ENCODE assay signal across 21 cellular contexts in genomic region chr14:94839346-94839745, GRCh38.
DNase-seq lines count a peak whose midpoint lies in the region; ATAC-seq, FAIRE-seq and TF ChIP-seq lines count a peak whose summit lies in the region.
"Had no signal": no experiment of that assay in that cellular context is flagged by ENCODE, and none has a peak within 500 bp of the region (broad histone marks: within the 10 kb centered on the region; RNA-seq: fewer than 3 reads in every experiment).

No MANE protein-coding gene starts in this region.

- H3K4me2 ChIP-seq in K562 (ENCODE audit: insufficient read depth, low read length) = no peak overlapping the region
- H3K4me2 ChIP-seq: BLaER1 had no signal

- intact Hi-C loops in K562 (cut with micrococcal nuclease) = no loop called here
- intact Hi-C loops in right lobe of liver (cut with DNase I) = no loop called here

- no peaks in the 10 kb centered on the region for H3K79me2 ChIP-seq in K562 (ENCODE audit: control insufficient read depth, insufficient read depth, low read length)

- 0% methylated on average over 4 of the region's 4 CpGs for WGBS in K562 (ENCODE audit: insufficient coverage, low coverage, missing lambda C conversion rate)
- 24% methylated on average over 2 of the region's 4 CpGs for WGBS in right lobe of liver (ENCODE audit: insufficient coverage, low coverage, low lambda C conversion rate, missing lambda C conversion rate)

- in situ Hi-C loops in K562 (cut with MboI) = no loop called here

- H3K36me3 ChIP-seq in K562 (ENCODE audit: control insufficient read depth, insufficient read depth, low read length) (no peaks in the 10 kb centered on the region), right lobe of liver (no peaks in the 10 kb centered on the region)
- H3K36me3 ChIP-seq: BLaER1 had no signal

- no peak overlapping the region for H3K9ac ChIP-seq in K562 (ENCODE audit: insufficient read depth in 1 of 2, low read depth in 2 of 2, low read length in 2 of 2)
- H3K9ac ChIP-seq: BLaER1, GM23248 had no signal

- POLR2A ChIA-PET in K562 (lab: Yijun Ruan, JAX) = no interaction called here

- no peak for ATAC-seq in K562
- ATAC-seq in right lobe of liver = no peak
- ATAC-seq: GM12878 had no signal

- TF ChIP-seq POLR2A in K562 (conservative IDR thresholded peaks at IDR 0.05) = no peak
- TF ChIP-seq POLR2A in right lobe of liver (IDR thresholded peaks at IDR 0.05) = no peak

- no peak for FAIRE-seq in K562 (lab: Jason Lieb, UNC)
- FAIRE-seq: A204.1, D721Med, GM12878, GM19239 had no signal

- peak overlapping the region; percentile 15; the same call in 1 of the 2 replicates for H3K27ac ChIP-seq in C4-2B
- no peak overlapping the region for H3K27ac ChIP-seq in K562 (ENCODE audit: extremely low read depth, low read depth, low read length)
- H3K27ac ChIP-seq in right lobe of liver = no peak overlapping the region
- H3K27ac ChIP-seq: 22Rv1, BLaER1, GM23248 had no signal

- H4K20me1 ChIP-seq in K562 (replicated peaks; ENCODE audit: control insufficient read depth, insufficient read depth, low read length) = no peaks in the 10 kb centered on the region
- H4K20me1 ChIP-seq: BLaER1 had no signal

- no peaks in the 10 kb centered on the region for H3K4me1 ChIP-seq in K562 (replicated peaks in 1 of 2; ENCODE audit: control insufficient read depth in 2 of 2, insufficient read depth in 2 of 2, low read length in 2 of 2)
- H3K4me1 ChIP-seq in right lobe of liver = no peaks in the 10 kb centered on the region
- H3K4me1 ChIP-seq: BLaER1 had no signal

- no peak overlapping the region for H3K4me3 ChIP-seq in K562
- H3K4me3 ChIP-seq in right lobe of liver = no peak overlapping the region
- H3K4me3 ChIP-seq: BLaER1, GM12878, GM23248 had no signal

- BruUV-seq in K562 (replicated peaks; lab: Mats Ljungman, UMichigan) = no TSS peak

- no peak for TF ChIP-seq EP300 in K562 (IDR thresholded peaks at IDR 0.05; ENCODE audit: low read length)

- CTCF ChIA-PET in K562 (lab: Yijun Ruan, JAX; ENCODE audit: low intra/inter-chr PET ratio) = no interaction called here

- H3K9me1 ChIP-seq in K562 (ENCODE audit: control insufficient read depth, insufficient read depth, low read length) = no peaks in the 10 kb centered on the region

- no peaks in the 10 kb centered on the region; a peak in 1 of 5 replicates for H3K27me3 ChIP-seq in K562 (ENCODE audit: control insufficient read depth in 2 of 2, insufficient read depth in 2 of 2, low read length in 2 of 2)
- H3K27me3 ChIP-seq in right lobe of liver = no peaks in the 10 kb centered on the region
- H3K27me3 ChIP-seq: BLaER1 had no signal

- H2AFZ ChIP-seq in K562 (ENCODE audit: low read depth, low read length) = no peak overlapping the region
- H2AFZ ChIP-seq: GM23248 had no signal

- no peaks in the 10 kb centered on the region for H3K9me3 ChIP-seq in K562 (replicated peaks; ENCODE audit: control insufficient read depth, insufficient read depth, low read depth, low read length)
- H3K9me3 ChIP-seq in right lobe of liver = no peaks in the 10 kb centered on the region
- H3K9me3 ChIP-seq: BLaER1 had no signal

- no peak for TF ChIP-seq RAD21 in K562 (CRISPR knock-in tag; conservative IDR thresholded peaks at IDR 0.05 in 1 of 2, IDR thresholded peaks at IDR 0.05 in 1 of 2)

- DNase-seq in NAMALWA (ENCODE audit: low spot score) (peak; percentile 4), K562 (ENCODE audit: extremely low read depth in 1 of 4, low spot score in 3 of 4) (peak in 1 of 4 experiments; percentile 8), right lobe of liver (no peak), NCI-H748 treated with DMSO at 0.1 percent for 48 hours (lab: John Stamatoyannopoulos, UW) (no peak)
- DNase-seq in activated CD4-positive, alpha-beta T cell treated with anti-CD3 and anti-CD28 coated beads, Interleukin-2, amount 50 U/mL, for 4 hours = no peak
- DNase-seq: CD4-positive, alpha-beta T cell; CD8-positive, alpha-beta memory T cell; DMS 273 treated with DMSO at 0.1 percent for 48 hours; DMS79; EL; GDM1; GM23248; H9; HFFc6 had no signal

- TF ChIP-seq CTCF in C4-2B (conservative IDR thresholded peaks at IDR 0.05) (no peak), K562 (IDR thresholded peaks at IDR 0.05 in 2 of 3, conservative IDR thresholded peaks at IDR 0.05 in 1 of 3; ENCODE audit: insufficient read depth in 2 of 3, low read depth in 1 of 3, low read length in 3 of 3) (no peak), right lobe of liver (IDR thresholded peaks at IDR 0.05) (no peak)

TF ChIP-seq in K562, 482 proteins besides CTCF, POLR2A, EP300 and RAD21 (continues in another document):
- no peak for TF ChIP-seq ETV6 (IDR thresholded peaks at IDR 0.05; ENCODE audit: borderline replicate concordance in 1 of 2, low read depth in 2 of 2, low read length in 1 of 2)
- TF ChIP-seq ETV6 (CRISPR knock-in tag; IDR thresholded peaks at IDR 0.05; ENCODE audit: borderline replicate concordance) = no peak
- peak; percentile 46 for TF ChIP-seq NFYB (IDR thresholded peaks at IDR 0.05; ENCODE audit: extremely low read depth, insufficient read length)
- TF ChIP-seq ZNF274 (IDR thresholded peaks at IDR 0.05; ENCODE audit: borderline replicate concordance, low read depth, low read length) = no peak
- TF ChIP-seq ZNF3 (CRISPR knock-in tag; IDR thresholded peaks at IDR 0.05) = no peak
- TF ChIP-seq ZNF133 (CRISPR knock-in tag; IDR thresholded peaks at IDR 0.05) = no peak
- TF ChIP-seq HSF4 (CRISPR knock-in tag; IDR thresholded peaks at IDR 0.05; ENCODE audit: borderline replicate concordance) = no peak
- no peak for TF ChIP-seq ZNF644 (tag; IDR thresholded peaks at IDR 0.05; ENCODE audit: low read depth)
- TF ChIP-seq ZNF175 (CRISPR knock-in tag; IDR thresholded peaks at IDR 0.05; ENCODE audit: low read depth) = no peak
- no peak for TF ChIP-seq ZEB2 (IDR thresholded peaks at IDR 0.05)
- peak; percentile 59 for TF ChIP-seq USF2 (CRISPR knock-in tag; IDR thresholded peaks at IDR 0.05)
- no peak for TF ChIP-seq STAT6 (CRISPR knock-in tag; IDR thresholded peaks at IDR 0.05)
- no peak for TF ChIP-seq ZNF592 (IDR thresholded peaks at IDR 0.05)
